In the genomic region with DNA sequence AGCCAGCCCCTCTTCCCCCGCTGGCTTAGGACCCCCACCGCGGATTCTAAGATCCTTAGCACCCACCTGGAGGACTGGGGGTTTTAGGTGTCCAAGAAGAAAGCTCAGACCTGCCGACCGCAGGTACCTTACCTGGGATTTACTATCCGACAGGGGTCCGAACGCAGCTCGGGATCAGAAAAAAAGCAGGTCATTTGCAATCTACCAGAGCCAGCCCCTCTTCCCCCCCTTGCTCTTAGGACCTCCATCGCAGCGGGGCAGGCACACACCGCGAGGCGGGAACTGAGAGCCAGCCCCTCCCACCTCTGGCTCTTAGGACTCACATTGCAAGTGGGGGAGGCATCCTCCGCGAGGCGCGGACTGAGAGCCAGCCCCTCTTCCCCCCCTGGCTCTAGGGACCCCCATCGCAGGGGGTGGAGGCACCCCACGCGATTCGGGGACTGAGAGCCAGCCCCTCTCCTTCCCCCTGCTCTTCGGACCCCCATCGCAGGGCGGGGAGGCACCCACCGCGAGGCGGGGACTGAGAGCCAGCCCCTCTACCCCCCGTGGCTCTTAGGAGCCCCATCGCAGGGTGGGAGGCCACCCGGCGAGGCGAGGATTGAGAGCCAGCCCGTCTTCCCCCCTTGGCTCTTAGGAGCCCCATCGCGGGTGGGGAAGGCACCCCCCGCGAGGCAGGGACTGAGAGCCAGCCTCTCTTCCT, we compare ENCODE assay signal across 8 cellular contexts. TPM values are rescaled to one million over a fixed set of nuclear protein-coding genes. Genes with fewer than 3 reads are reported as not detected.
DNase-seq lines count a peak whose midpoint lies in the region; ATAC-seq and TF ChIP-seq lines count a peak whose summit lies in the region.

No MANE protein-coding gene starts in this region.

- H3K27ac ChIP-seq in Panc1 (ENCODE audit: low read length) = no peak overlapping the region
- H3K27ac ChIP-seq in duodenal mucosa (ENCODE audit: low read depth, low read length) = no peak overlapping the region
- no peak overlapping the region for H3K27ac ChIP-seq in neural cell (ENCODE audit: low read length)

- no peaks in the 10 kb centered on the region for H3K36me3 ChIP-seq in Panc1 (ENCODE audit: control insufficient read depth, insufficient read depth, low read length)
- H3K36me3 ChIP-seq in duodenal mucosa (ENCODE audit: control insufficient read depth in 1 of 2, insufficient read depth in 2 of 2, low read length in 2 of 2) = no peaks in the 10 kb centered on the region
- no peaks in the 10 kb centered on the region for H3K36me3 ChIP-seq in neural cell (ENCODE audit: insufficient read depth, low read length)

- TF ChIP-seq EP300 in neural cell (conservative IDR thresholded peaks at IDR 0.05; ENCODE audit: poor library complexity, severe bottlenecking) = no peak

- H3K9me2 ChIP-seq in neural cell (ENCODE audit: insufficient read depth, low read length) = no peaks in the 10 kb centered on the region

- H4K20me1 ChIP-seq in neural cell (ENCODE audit: insufficient read depth) = no peaks in the 10 kb centered on the region

- intact Hi-C loops in Panc1 (cut with micrococcal nuclease; ENCODE audit: unreplicated experiment) = loop anchor here (5.0 kb wide), 2 partner anchors 58 to 118 kb away; no protein-coding TSS in a partner anchor

- no peaks in the 10 kb centered on the region for H3F3A ChIP-seq in neural cell (ENCODE audit: insufficient read depth, low read length, poor library complexity, severe bottlenecking)

- TF ChIP-seq CTCF in Panc1 (IDR thresholded peaks at IDR 0.05) (no peak), neural cell (IDR thresholded peaks at IDR 0.05; ENCODE audit: poor library complexity, severe bottlenecking) (no peak)

- H3K4me1 ChIP-seq in Panc1 (ENCODE audit: control insufficient read depth, insufficient read depth, low read length) (peaks cover 27% of the 10 kb centered on the region), duodenal mucosa (ENCODE audit: control insufficient read depth in 1 of 2, insufficient read depth in 2 of 2, low read length in 2 of 2) (peaks cover 5 to 10% of the 10 kb centered on the region in 2 donors)

- peak overlapping the region; percentile 59 for H3K4me2 ChIP-seq in neural cell (ENCODE audit: low read length)

- H3K4me3 ChIP-seq in Panc1 (ENCODE audit: low read depth in 2 of 2, low read length in 2 of 2) = peak overlapping the region; percentile 46 to 74
- H3K4me3 ChIP-seq in duodenal mucosa (ENCODE audit: low read depth in 1 of 2, low read length in 2 of 2) = peak overlapping the region; percentile 52 to 70
- peak overlapping the region; percentile 69 for H3K4me3 ChIP-seq in neural cell (ENCODE audit: low read length)

- H3K27me3 ChIP-seq in Panc1 (ENCODE audit: control insufficient read depth, insufficient read depth, low read length) = no peaks in the 10 kb centered on the region; the same call in 1 of the 2 replicates
- no peaks in the 10 kb centered on the region for H3K27me3 ChIP-seq in duodenal mucosa (ENCODE audit: control insufficient read depth in 1 of 2, insufficient read depth in 2 of 2, low read length in 2 of 2)
- H3K27me3 ChIP-seq in neural cell (ENCODE audit: insufficient read depth, low read depth, low read length) = peaks cover 45% of the 10 kb centered on the region

- DNase-seq in G401 (ENCODE audit: low spot score) (peak; percentile 1), HT-29 (ENCODE audit: low spot score) (peak; percentile 19), Panc1 (ENCODE audit: low read depth, low spot score) (no peak), NOMO-1 treated with dmso at 0.1 percent for 144 hours (lab: John Stamatoyannopoulos, UW; ENCODE audit: unreplicated experiment) (no peak), GM19240 (ENCODE audit: insufficient read length, low spot score) (no peak)

- TF ChIP-seq RAD21 in neural cell (conservative IDR thresholded peaks at IDR 0.05) = no peak

- H2AFZ ChIP-seq in neural cell (ENCODE audit: low read depth, low read length) = no peak overlapping the region

- POLR2A ChIA-PET in Panc1 (lab: Charles Lee) = no interaction called here

- H3K79me2 ChIP-seq in neural cell (replicated peaks; ENCODE audit: insufficient read depth, low read length) = no peaks in the 10 kb centered on the region

- CTCF ChIA-PET in Panc1 (lab: Charles Lee) = no interaction called here

- no TSS peak for BruUV-seq in Panc1 (replicated peaks; lab: Mats Ljungman, UMichigan)

- H3K9ac ChIP-seq in duodenal mucosa (ENCODE audit: low read depth in 1 of 2, low read length in 2 of 2) (no peak overlapping the region), neural cell (ENCODE audit: low read length) (peak overlapping the region; percentile 45)

- in situ Hi-C loops in G401 (cut with HindIII; ENCODE audit: low sequenced_read_pairs) = no loop called here
- in situ Hi-C loops in Panc1 (cut with HindIII; ENCODE audit: low pct_unique_long_range_greater_than_20kb, low sequenced_read_pairs) = no loop called here

- ATAC-seq in Panc1 (peak; percentile 88), GM19467 (IDR thresholded peaks at IDR 0.05; ENCODE audit: unreplicated experiment) (no peak)

- H3K9me3 ChIP-seq in Panc1 (ENCODE audit: control insufficient read depth, insufficient read depth, low read depth, low read length) = no peaks in the 10 kb centered on the region
- no peaks in the 10 kb centered on the region for H3K9me3 ChIP-seq in duodenal mucosa (ENCODE audit: control insufficient read depth in 1 of 2, low read length in 2 of 2)
- no peaks in the 10 kb centered on the region for H3K9me3 ChIP-seq in neural cell (ENCODE audit: low read length)

TF ChIP-seq in neural cell, 6 proteins besides CTCF, POLR2A, EP300 and RAD21:
- TF ChIP-seq, protein P1, sequence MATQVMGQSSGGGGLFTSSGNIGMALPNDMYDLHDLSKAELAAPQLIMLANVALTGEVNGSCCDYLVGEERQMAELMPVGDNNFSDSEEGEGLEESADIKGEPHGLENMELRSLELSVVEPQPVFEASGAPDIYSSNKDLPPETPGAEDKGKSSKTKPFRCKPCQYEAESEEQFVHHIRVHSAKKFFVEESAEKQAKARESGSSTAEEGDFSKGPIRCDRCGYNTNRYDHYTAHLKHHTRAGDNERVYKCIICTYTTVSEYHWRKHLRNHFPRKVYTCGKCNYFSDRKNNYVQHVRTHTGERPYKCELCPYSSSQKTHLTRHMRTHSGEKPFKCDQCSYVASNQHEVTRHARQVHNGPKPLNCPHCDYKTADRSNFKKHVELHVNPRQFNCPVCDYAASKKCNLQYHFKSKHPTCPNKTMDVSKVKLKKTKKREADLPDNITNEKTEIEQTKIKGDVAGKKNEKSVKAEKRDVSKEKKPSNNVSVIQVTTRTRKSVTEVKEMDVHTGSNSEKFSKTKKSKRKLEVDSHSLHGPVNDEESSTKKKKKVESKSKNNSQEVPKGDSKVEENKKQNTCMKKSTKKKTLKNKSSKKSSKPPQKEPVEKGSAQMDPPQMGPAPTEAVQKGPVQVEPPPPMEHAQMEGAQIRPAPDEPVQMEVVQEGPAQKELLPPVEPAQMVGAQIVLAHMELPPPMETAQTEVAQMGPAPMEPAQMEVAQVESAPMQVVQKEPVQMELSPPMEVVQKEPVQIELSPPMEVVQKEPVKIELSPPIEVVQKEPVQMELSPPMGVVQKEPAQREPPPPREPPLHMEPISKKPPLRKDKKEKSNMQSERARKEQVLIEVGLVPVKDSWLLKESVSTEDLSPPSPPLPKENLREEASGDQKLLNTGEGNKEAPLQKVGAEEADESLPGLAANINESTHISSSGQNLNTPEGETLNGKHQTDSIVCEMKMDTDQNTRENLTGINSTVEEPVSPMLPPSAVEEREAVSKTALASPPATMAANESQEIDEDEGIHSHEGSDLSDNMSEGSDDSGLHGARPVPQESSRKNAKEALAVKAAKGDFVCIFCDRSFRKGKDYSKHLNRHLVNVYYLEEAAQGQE (IDR thresholded peaks at IDR 0.05; ENCODE audit: borderline replicate concordance) = no peak
- no peak for TF ChIP-seq SMC3 (conservative IDR thresholded peaks at IDR 0.05; ENCODE audit: poor library complexity)
- no peak for TF ChIP-seq MXI1 (conservative IDR thresholded peaks at IDR 0.05; ENCODE audit: poor library complexity, severe bottlenecking)
- no peak for TF ChIP-seq TAF1 (IDR thresholded peaks at IDR 0.05; ENCODE audit: low read depth)
- no peak for TF ChIP-seq POLR2AphosphoS5 (IDR thresholded peaks at IDR 0.05)
- TF ChIP-seq EZH2 (IDR thresholded peaks at IDR 0.05; ENCODE audit: borderline replicate concordance, insufficient read depth, low read length, poor library complexity, severe bottlenecking) = no peak
TF ChIP-seq in neural cell: peak in this region for 0.

RNA-seq across cellular contexts. Expression of a gene that starts 45.3 kb away (rescaled TPM):
- 54.7 and 58.6 TPM in 2 replicates for total RNA-seq in G401 (2014; rRNA removed; shearing (Covaris generic))
- total RNA-seq in HT-29 (2014; rRNA removed; shearing (Covaris generic)) = 140 and 145 TPM in 2 replicates
- total RNA-seq in Panc1 (2021; ENCODE audit: unreplicated experiment) = 96.2 TPM
- 49.4 TPM for polyA plus RNA-seq in Panc1 (2012; ENCODE audit: insufficient read length)
- 9.8 and 19.1 TPM in 2 replicates for polyA plus RNA-seq in neural cell
- 12.6 and 19.2 TPM in 2 replicates for polyA minus RNA-seq in neural cell

Comparison
In these comparisons a context has a peak if more than half of its experiments do, and no peak if none do; other contexts are left out.
1. DNase-seq: peak in G401 (single experiment) and HT-29 (single experiment); none in Panc1 (single experiment), NOMO-1 treated with dmso at 0.1 percent for 144 hours (single experiment) and GM19240 (single experiment).
2. Peak in every context shown above with its lines, with median percentiles within 50 percentile points of each other: H3K4me3 ChIP-seq.